ENCODE assay signal across 15 cellular contexts in the genomic region with DNA sequence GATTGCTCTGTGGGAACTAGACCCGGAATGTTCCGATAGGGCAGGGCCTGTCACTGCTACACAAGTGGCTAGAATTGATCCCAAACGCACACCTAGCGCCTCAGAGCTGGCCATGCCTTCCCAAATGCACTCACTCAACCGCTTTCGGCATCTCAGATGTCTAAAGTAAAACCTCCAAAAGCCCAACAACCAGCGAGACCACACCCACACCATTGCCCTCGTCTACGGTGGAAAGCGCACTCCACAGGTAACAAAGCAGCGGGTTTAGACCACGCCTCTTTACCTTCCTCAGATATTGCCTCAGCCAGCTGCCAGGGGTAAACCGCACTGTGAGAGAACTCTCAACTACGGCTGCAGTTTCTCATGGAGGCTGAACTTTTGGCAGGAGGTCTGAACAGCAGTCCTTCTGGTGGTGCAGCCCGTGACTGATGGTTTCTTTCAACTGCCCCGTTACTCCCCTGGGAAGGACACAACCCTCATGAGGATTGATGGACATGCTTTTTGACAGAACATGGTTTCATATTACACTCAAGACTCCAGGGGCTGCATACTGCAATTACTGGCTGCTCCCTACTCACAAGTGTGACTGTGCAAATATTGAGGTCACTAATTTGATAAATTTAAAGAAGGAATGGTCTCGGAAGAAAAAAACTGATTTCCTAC. TPM values are rescaled to one million over a fixed set of nuclear protein-coding genes. Genes with fewer than 3 reads are reported as not detected.
DNase-seq lines count a peak whose midpoint lies in the region; ATAC-seq, FAIRE-seq and TF ChIP-seq lines count a peak whose summit lies in the region.
"Had no signal": no experiment of that assay in that cellular context is flagged by ENCODE, and none has a peak within 500 bp of the region (broad histone marks: within the 10 kb centered on the region; RNA-seq: fewer than 3 reads in every experiment).

No MANE protein-coding gene starts in this region.

- H3K9ac ChIP-seq in HepG2 (ENCODE audit: insufficient read depth, low read depth, low read length) (no peak overlapping the region), PC-3 (ENCODE audit: low read length) (no peak overlapping the region)

- H3K36me3 ChIP-seq in HepG2 (replicated peaks in 1 of 2; ENCODE audit: control insufficient read depth in 1 of 2, insufficient read depth in 2 of 2, low read length in 2 of 2) (peaks cover 34 to 55% of the 10 kb centered on the region in 2 experiments), right lobe of liver (peaks cover 0 to 11% (median 6%) of the 10 kb centered on the region in 4 donors), PC-3 (ENCODE audit: low read depth, low read length) (peaks cover 23% of the 10 kb centered on the region)
- H3K36me3 ChIP-seq: prostate gland had no signal

- no peak for TF ChIP-seq RAD21 in HepG2 (CRISPR knock-in tag; IDR thresholded peaks at IDR 0.05)

- no peak for DNase-seq in HepG2 (ENCODE audit: low spot score)
- DNase-seq in right lobe of liver = no peak
- DNase-seq in NB4 (ENCODE audit: low read depth) = peak; percentile 40
- DNase-seq in WTC11 (ENCODE audit: low spot score) = no peak
- DNase-seq in PC-3 = no peak
- DNase-seq in inferior parietal cortex (ENCODE audit: extremely low spot score) = no peak
- DNase-seq in iPS-NIHi11 (ENCODE audit: low spot score) = no peak
- DNase-seq: amygdala, PC-9 had no signal

- POLR2A ChIA-PET in HepG2 (lab: Yijun Ruan, JAX) (no interaction called here), WTC11 (lab: Charles Lee) (interaction anchor here (0.6 kb wide), 1 partner anchor 98 kb away, joined by 6 read pairs; no protein-coding TSS in a partner anchor), PC-3 (lab: Charles Lee; ENCODE audit: unreplicated experiment) (no interaction called here)

- TF ChIP-seq CTCF in HepG2 (CRISPR knock-in tag; IDR thresholded peaks at IDR 0.05) = no peak
- no peak for TF ChIP-seq CTCF in right lobe of liver (IDR thresholded peaks at IDR 0.05)
- no peak for TF ChIP-seq CTCF in NB4 (IDR thresholded peaks at IDR 0.05; ENCODE audit: low read depth, low read length)
- no peak for TF ChIP-seq CTCF in WTC11 (IDR thresholded peaks at IDR 0.05)
- no peak for TF ChIP-seq CTCF in PC-3 (conservative IDR thresholded peaks at IDR 0.05; ENCODE audit: low read depth, low read length)

- H3K9me3 ChIP-seq in HepG2 (ENCODE audit: low read length) (no peaks in the 10 kb centered on the region), right lobe of liver (no peaks in the 10 kb centered on the region), PC-3 (ENCODE audit: low read length) (no peaks in the 10 kb centered on the region)
- H3K9me3 ChIP-seq: prostate gland had no signal

- H3K4me3 ChIP-seq in HepG2 (replicated peaks in 1 of 3; ENCODE audit: insufficient read depth in 1 of 3, low read depth in 2 of 3, low read length in 3 of 3) (no peak overlapping the region), right lobe of liver (no peak overlapping the region), NB4 (ENCODE audit: low read depth, low read length) (no peak overlapping the region), PC-3 (ENCODE audit: low read length) (no peak overlapping the region)
- H3K4me3 ChIP-seq: PC-9, prostate gland had no signal

- TF ChIP-seq EP300 in HepG2 (IDR thresholded peaks at IDR 0.05; ENCODE audit: low read depth in 2 of 2, low read length in 2 of 2) = no peak
- TF ChIP-seq EP300 in HepG2 (CRISPR knock-in tag; IDR thresholded peaks at IDR 0.05; ENCODE audit: borderline replicate concordance) = no peak

- H3K27me3 ChIP-seq in HepG2 (ENCODE audit: control insufficient read depth in 1 of 2, insufficient read depth in 2 of 2, low read length in 2 of 2) (no peaks in the 10 kb centered on the region), right lobe of liver (no peaks in the 10 kb centered on the region), PC-3 (ENCODE audit: low read length) (no peaks in the 10 kb centered on the region)

- peak overlapping the region; percentile 74; the same call in 1 of the 2 replicates for H3K27ac Mint-ChIP-seq in WTC11

- H3K36me3 Mint-ChIP-seq in WTC11 = peaks cover 35% of the 10 kb centered on the region

- in situ Hi-C loops in HepG2 (cut with HindIII; ENCODE audit: extremely low pct_ligation_motif_present, low pct_unique_long_range_greater_than_20kb) = no loop called here

- no peak overlapping the region for H3K27ac ChIP-seq in HepG2 (ENCODE audit: extremely low read length, insufficient read depth, low read length)
- H3K27ac ChIP-seq in right lobe of liver = no peak overlapping the region
- no peak overlapping the region for H3K27ac ChIP-seq in PC-3 (ENCODE audit: low read length)
- H3K27ac ChIP-seq: PC-9, prostate gland had no signal

- H3K4me3 Mint-ChIP-seq in WTC11 = no peak overlapping the region

- BruUV-seq in HepG2 (replicated peaks; lab: Mats Ljungman, UMichigan) (no TSS peak), PC-3 (replicated peaks; lab: Mats Ljungman, UMichigan) (no TSS peak)

- ATAC-seq in HepG2 = no peak; the same call in 2 of the 3 replicates
- ATAC-seq in right lobe of liver = no peak
- ATAC-seq in WTC11 = peak; percentile 24; the same call in 1 of the 2 replicates
- no peak for ATAC-seq in GM21423 (IDR thresholded peaks at IDR 0.05; ENCODE audit: unreplicated experiment)
- ATAC-seq in PC-3 = no peak

- H3K79me2 ChIP-seq in HepG2 (ENCODE audit: insufficient read depth, low read length) = peaks cover 96% of the 10 kb centered on the region
- peaks cover 97% of the 10 kb centered on the region for H3K79me2 ChIP-seq in PC-3 (ENCODE audit: low read length)

- H3K9me2 ChIP-seq in PC-3 (replicated peaks; ENCODE audit: low read length) = no peaks in the 10 kb centered on the region

- H2AFZ ChIP-seq in HepG2 (ENCODE audit: low read length) = no peak overlapping the region
- no peak overlapping the region for H2AFZ ChIP-seq in PC-3 (ENCODE audit: low read length)
- H2AFZ ChIP-seq: PC-9 had no signal

- no peaks in the 10 kb centered on the region for H3K27me3 Mint-ChIP-seq in WTC11 (ENCODE audit: low read depth)

- no peaks in the 10 kb centered on the region for H3K9me3 Mint-ChIP-seq in WTC11

- no peak for FAIRE-seq in HepG2 (lab: Jason Lieb, UNC)

- H3F3A ChIP-seq in PC-3 (ENCODE audit: low read length, unreplicated experiment) = no peaks in the 10 kb centered on the region

- H3K4me2 ChIP-seq in HepG2 (ENCODE audit: low read depth, low read length) (no peak overlapping the region), PC-3 (ENCODE audit: low read length) (no peak overlapping the region)
- H3K4me2 ChIP-seq: PC-9 had no signal

- CTCF ChIA-PET in HepG2 (lab: Yijun Ruan, JAX; ENCODE audit: low intra/inter-chr PET ratio, low total read pairs) = no interaction called here
- CTCF ChIA-PET in WTC11 (lab: Charles Lee) = interaction anchor here (0.9 to 10.4 kb wide), 3 partner anchors 77 to 210 kb away, joined by 3 to 436 read pairs (median 3); no protein-coding TSS in a partner anchor
- CTCF ChIA-PET in PC-3 (lab: Charles Lee) = no interaction called here

- intact Hi-C loops in HepG2 (cut with micrococcal nuclease; ENCODE audit: unreplicated experiment) (no loop called here), right lobe of liver (cut with DNase I) (no loop called here), PC-3 (cut with micrococcal nuclease) (no loop called here)

- peaks cover 28% of the 10 kb centered on the region for H3K4me1 Mint-ChIP-seq in WTC11

- WGBS in HepG2 (ENCODE audit: low lambda C conversion rate) = 95% methylated on average over 17 of the region's 17 CpGs
- WGBS in right lobe of liver (ENCODE audit: insufficient coverage, low coverage, low lambda C conversion rate, missing lambda C conversion rate) = 89% methylated on average over 4 of the region's 17 CpGs

- peaks cover 93% of the 10 kb centered on the region for H4K20me1 ChIP-seq in HepG2 (ENCODE audit: insufficient read depth, low read length)
- H4K20me1 ChIP-seq in PC-3 (ENCODE audit: low read length) = peaks cover 63% of the 10 kb centered on the region

- H3K4me1 ChIP-seq in HepG2 (ENCODE audit: insufficient read depth, low read length) (peaks cover 11% of the 10 kb centered on the region), right lobe of liver (peaks cover 0 to 7% (median 6%) of the 10 kb centered on the region in 4 donors), PC-3 (ENCODE audit: insufficient read depth, low read length) (no peaks in the 10 kb centered on the region)
- H3K4me1 ChIP-seq: prostate gland had no signal

- no peak for TF ChIP-seq POLR2A in HepG2 (IDR thresholded peaks at IDR 0.05; ENCODE audit: insufficient read depth in 1 of 2, low read depth in 2 of 2, low read length in 2 of 2)
- no peak for TF ChIP-seq POLR2A in right lobe of liver (IDR thresholded peaks at IDR 0.05)
- TF ChIP-seq POLR2A in NB4 (IDR thresholded peaks at IDR 0.05; ENCODE audit: extremely low read depth, insufficient read length) = no peak

RNA-seq across cellular contexts. Expression of a gene that starts 34.5 kb away (rescaled TPM):
- 173 and 177 TPM in 2 replicates for total RNA-seq in HepG2 (2016; rRNA removed; fragmentation: Illumina TruSeq; extraction: Trizol)
- total RNA-seq in HepG2 (2016; cell fraction: cytosol; rRNA removed; fragmentation: Illumina TruSeq; extraction: Trizol; ENCODE audit: low read depth) = 42.2 and 47.1 TPM in 2 replicates
- 166 and 185 TPM in 2 replicates for total RNA-seq in HepG2 (2016; cell fraction: insoluble cytoplasmic fraction; rRNA removed; fragmentation: Illumina TruSeq; extraction: Trizol)
- total RNA-seq in HepG2 (2016; cell fraction: membrane; rRNA removed; fragmentation: Illumina TruSeq; extraction: Trizol) = 53.5 and 58.7 TPM in 2 replicates
- total RNA-seq in HepG2 (2016; cell fraction: nucleus; rRNA removed; fragmentation: Illumina TruSeq; extraction: Trizol) = 231 and 239 TPM in 2 replicates
- 52.5 and 58.4 TPM in 2 replicates for polyA plus RNA-seq in HepG2 (2011; rRNA removed)
- polyA plus RNA-seq in HepG2 (2011; cell fraction: cytosol; rRNA removed) = 16.6 and 26.6 TPM in 2 replicates
- polyA plus RNA-seq in HepG2 (2011; cell fraction: nucleus; rRNA removed) = 77.7 and 102 TPM in 2 replicates
- polyA plus RNA-seq in HepG2 (2012) = 151 and 152 TPM in 2 replicates
- polyA plus RNA-seq in HepG2 (2016; cell fraction: cytosol; fragmentation: Illumina TruSeq; extraction: Trizol; ENCODE audit: low read depth) = 5.3 and 6.8 TPM in 2 replicates
- 200 and 216 TPM in 2 replicates for polyA plus RNA-seq in HepG2 (2016; cell fraction: insoluble cytoplasmic fraction; fragmentation: Illumina TruSeq; extraction: Trizol; ENCODE audit: low read depth)
- polyA plus RNA-seq in HepG2 (2016; cell fraction: membrane; fragmentation: Illumina TruSeq; extraction: Trizol; ENCODE audit: low read depth) = 18.6 and 26.0 TPM in 2 replicates
- polyA plus RNA-seq in HepG2 (2016; cell fraction: nucleus; fragmentation: Illumina TruSeq; extraction: Trizol; ENCODE audit: insufficient read depth, low read depth) = 243 and 249 TPM in 2 replicates
- 135 and 250 TPM in 2 replicates for polyA minus RNA-seq in HepG2 (2011; rRNA and poly(A)+ RNA removed; ENCODE audit: low replicate concordance)
- polyA minus RNA-seq in HepG2 (2011; cell fraction: cytosol; rRNA and poly(A)+ RNA removed) = 49.2 and 87.1 TPM in 2 replicates
- polyA minus RNA-seq in HepG2 (2011; cell fraction: nucleus; rRNA and poly(A)+ RNA removed) = 329 and 403 TPM in 2 replicates
- total RNA-seq in right lobe of liver = 10 to 100 TPM; 46.8 to 55.8 (median 49.1) TPM
- total RNA-seq in WTC11 (2021) = 153 to 211 TPM (median 161 TPM) in 3 replicates
- 52.8 and 73.8 TPM in 2 replicates for total RNA-seq in PC-3 (2014; rRNA removed)

RNA-seq across cellular contexts. Expression of a gene that starts 47.1 kb away (rescaled TPM):
- total RNA-seq in HepG2 (2016; rRNA removed; fragmentation: Illumina TruSeq; extraction: Trizol) = not detected in 2 replicates
- total RNA-seq in HepG2 (2016; cell fraction: cytosol; rRNA removed; fragmentation: Illumina TruSeq; extraction: Trizol; ENCODE audit: low read depth) = not detected in 2 replicates
- total RNA-seq in HepG2 (2016; cell fraction: insoluble cytoplasmic fraction; rRNA removed; fragmentation: Illumina TruSeq; extraction: Trizol) = not detected in 2 replicates
- 0.19 TPM in 1 of 2 replicates, not detected in the other for total RNA-seq in HepG2 (2016; cell fraction: membrane; rRNA removed; fragmentation: Illumina TruSeq; extraction: Trizol)
- total RNA-seq in HepG2 (2016; cell fraction: nucleus; rRNA removed; fragmentation: Illumina TruSeq; extraction: Trizol) = not detected in 2 replicates
- 0.14 TPM in 1 of 2 replicates, not detected in the other for polyA plus RNA-seq in HepG2 (2011; rRNA removed)
- not detected in 2 replicates for polyA plus RNA-seq in HepG2 (2011; cell fraction: cytosol; rRNA removed)
- not detected in 2 replicates for polyA plus RNA-seq in HepG2 (2011; cell fraction: nucleus; rRNA removed)
- not detected in 2 replicates for polyA plus RNA-seq in HepG2 (2012)
- not detected in 2 replicates for polyA plus RNA-seq in HepG2 (2016; cell fraction: cytosol; fragmentation: Illumina TruSeq; extraction: Trizol; ENCODE audit: low read depth)
- polyA plus RNA-seq in HepG2 (2016; cell fraction: insoluble cytoplasmic fraction; fragmentation: Illumina TruSeq; extraction: Trizol; ENCODE audit: low read depth) = not detected in 2 replicates
- not detected in 2 replicates for polyA plus RNA-seq in HepG2 (2016; cell fraction: membrane; fragmentation: Illumina TruSeq; extraction: Trizol; ENCODE audit: low read depth)
- polyA plus RNA-seq in HepG2 (2016; cell fraction: nucleus; fragmentation: Illumina TruSeq; extraction: Trizol; ENCODE audit: insufficient read depth, low read depth) = not detected in 2 replicates
- polyA minus RNA-seq in HepG2 (2011; rRNA and poly(A)+ RNA removed; ENCODE audit: low replicate concordance) = 0.12 TPM in 1 of 2 replicates, not detected in the other
- polyA minus RNA-seq in HepG2 (2011; cell fraction: cytosol; rRNA and poly(A)+ RNA removed) = not detected in 2 replicates
- polyA minus RNA-seq in HepG2 (2011; cell fraction: nucleus; rRNA and poly(A)+ RNA removed) = not detected in 2 replicates
- total RNA-seq in right lobe of liver = not detected
- not detected in 3 replicates for total RNA-seq in WTC11 (2021)
- not detected in 2 replicates for total RNA-seq in PC-3 (2014; rRNA removed)
- total RNA-seq: dermis microvascular lymphatic vessel endothelial cell; G401; PC-9; T-helper 2 cell treated with Interferon-gamma antibody and Interleukin-4, amounts not matched to agents 100 ng/mL and 5 ng/mL, for 36 hours had no signal
- polyA plus RNA-seq: BJ had no signal
